In the genomic region with DNA sequence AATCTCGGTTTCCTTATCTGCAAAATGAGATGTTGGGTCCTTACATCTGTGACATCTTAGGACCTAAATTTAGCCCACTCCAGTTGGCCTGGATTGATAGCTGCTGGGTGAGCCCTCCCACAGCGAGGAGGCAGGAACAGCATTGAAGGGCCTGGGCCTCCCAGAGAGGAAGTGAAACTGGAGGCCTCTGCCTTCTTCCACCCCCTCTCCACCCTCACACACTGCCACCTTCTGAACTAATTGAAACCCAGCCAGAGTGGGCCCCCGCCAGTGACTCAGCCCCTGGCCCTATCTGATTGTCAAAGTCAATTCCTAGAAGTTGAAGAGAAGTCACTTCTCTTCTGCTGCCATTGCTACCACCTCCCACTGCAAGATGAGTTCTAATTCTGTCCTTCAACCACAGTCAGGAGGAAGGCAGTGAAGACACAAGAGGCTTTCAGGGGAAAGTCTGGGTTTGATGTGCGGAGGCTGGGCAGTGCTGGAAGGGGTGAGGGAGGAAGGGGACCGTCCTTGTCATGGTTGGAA, we compare ENCODE assay signal across 7 cellular contexts. TPM values are rescaled to one million over a fixed set of nuclear protein-coding genes. Genes with fewer than 3 reads are reported as not detected.
DNase-seq lines count a peak whose midpoint lies in the region; ATAC-seq, FAIRE-seq and TF ChIP-seq lines count a peak whose summit lies in the region.

No MANE protein-coding gene starts in this region.

- H4K20me1 ChIP-seq in K562 (replicated peaks; ENCODE audit: control insufficient read depth, insufficient read depth, low read length) = 0 out of 2 replicates have a peak, but pooled peaks cover 3% of the 10 kb centered on the region

- peak; percentile 83; the same call in 1 of the 2 replicates for TF ChIP-seq EP300 in K562 (IDR thresholded peaks at IDR 0.05; ENCODE audit: low read length)

- no peaks in the 10 kb centered on the region for H3K9me1 ChIP-seq in K562 (ENCODE audit: control insufficient read depth, insufficient read depth, low read length)

- H3K9me3 ChIP-seq in K562 (replicated peaks; ENCODE audit: control insufficient read depth, insufficient read depth, low read depth, low read length) (no peaks in the 10 kb centered on the region), spleen (no peaks in the 10 kb centered on the region)

- intact Hi-C loops in K562 (cut with micrococcal nuclease) (no loop called here), spleen (cut with DNase I; ENCODE audit: low total_unique reads) (no loop called here)

- H3K79me2 ChIP-seq in K562 (ENCODE audit: control insufficient read depth, insufficient read depth, low read length) = no peaks in the 10 kb centered on the region

- H3K36me3 ChIP-seq in K562 (ENCODE audit: control insufficient read depth, insufficient read depth, low read length) (no peaks in the 10 kb centered on the region), spleen (no peaks in the 10 kb centered on the region), H7 (replicated peaks; ENCODE audit: control insufficient read depth, insufficient read depth, low read length) (no peaks in the 10 kb centered on the region)

- ATAC-seq in HG03175 (IDR thresholded peaks at IDR 0.05; ENCODE audit: unreplicated experiment) (peak; percentile 84), K562 (peak; percentile 99)

- H3K4me2 ChIP-seq in K562 (ENCODE audit: insufficient read depth, low read length) = peak overlapping the region; percentile 39

- peak overlapping the region in 1 of 2 experiments; percentile 37; a peak in 1 of 4 replicates for H3K9ac ChIP-seq in K562 (ENCODE audit: insufficient read depth in 1 of 2, low read depth in 2 of 2, low read length in 2 of 2)

- H3K27me3 ChIP-seq in K562 (ENCODE audit: control insufficient read depth in 2 of 2, insufficient read depth in 2 of 2, low read length in 2 of 2) (no peaks in the 10 kb centered on the region; a peak in 2 of 5 replicates), spleen (replicated peaks in 1 of 7) (no peaks in the 10 kb centered on the region), H7 (ENCODE audit: control insufficient read depth, insufficient read depth, low read length) (no peaks in the 10 kb centered on the region; the same call in 1 of the 2 replicates)

- H3K27ac ChIP-seq in K562 (ENCODE audit: extremely low read depth, low read depth, low read length) (peak overlapping the region; percentile 51; the same call in 2 of the 3 replicates), spleen (peak overlapping the region in 7 of 8 donors; percentile 39 to 81 (median 78))

- CTCF ChIA-PET in K562 (lab: Yijun Ruan, JAX; ENCODE audit: low intra/inter-chr PET ratio) = no interaction called here

- H2AFZ ChIP-seq in K562 (ENCODE audit: low read depth, low read length) = no peak overlapping the region

- in situ Hi-C loops in K562 (cut with MboI) = no loop called here

- H3K4me1 ChIP-seq in K562 (replicated peaks in 1 of 2; ENCODE audit: control insufficient read depth in 2 of 2, insufficient read depth in 2 of 2, low read length in 2 of 2) (peaks cover 16 to 19% of the 10 kb centered on the region in 2 experiments), spleen (peaks cover 15 to 95% (median 59%) of the 10 kb centered on the region in 6 donors)

- POLR2A ChIA-PET in K562 (lab: Yijun Ruan, JAX) = interaction anchor here (0.6 to 1.0 kb wide), 2 partner anchors 9 to 806 kb away, joined by 3 read pairs; no protein-coding TSS in a partner anchor

- TF ChIP-seq RAD21 in K562 (CRISPR knock-in tag; conservative IDR thresholded peaks at IDR 0.05 in 1 of 2, IDR thresholded peaks at IDR 0.05 in 1 of 2) = peak; percentile 33 to 62; a peak in 3 of 4 replicates

- no peak for TF ChIP-seq POLR2A in K562 (conservative IDR thresholded peaks at IDR 0.05)
- TF ChIP-seq POLR2A in spleen (IDR thresholded peaks at IDR 0.05) = no peak

- no peak overlapping the region for H3K4me3 ChIP-seq in K562
- H3K4me3 ChIP-seq in spleen = peak overlapping the region in 1 of 8 donors; percentile 16
- H3K4me3 ChIP-seq in H7 (ENCODE audit: insufficient read depth, low read depth, low read length) = no peak overlapping the region

- BruUV-seq in K562 (replicated peaks; lab: Mats Ljungman, UMichigan) = no TSS peak

- peak; percentile 99 for FAIRE-seq in K562 (lab: Jason Lieb, UNC)

- DNase-seq in GM19240 (ENCODE audit: insufficient read length, low spot score) (peak; percentile 52), T-helper 2 cell (peak in 3 of 5 experiments; percentile 24 to 96 (median 78)), K562 (ENCODE audit: extremely low read depth in 1 of 4, low spot score in 3 of 4) (peak; percentile 86 to 93 (median 89)), spleen (peak; percentile 91), H7 (no peak), cerebellum (ENCODE audit: low spot score) (no peak)

- TF ChIP-seq CTCF in K562 (IDR thresholded peaks at IDR 0.05 in 2 of 3, conservative IDR thresholded peaks at IDR 0.05 in 1 of 3; ENCODE audit: insufficient read depth in 2 of 3, low read depth in 1 of 3, low read length in 3 of 3) (peak; percentile 14 to 36 (median 19); a peak in 2 of 6 replicates), spleen (IDR thresholded peaks at IDR 0.05 in 8 of 11, conservative IDR thresholded peaks at IDR 0.05 in 3 of 11) (no peak)

- WGBS in K562 (ENCODE audit: insufficient coverage, low coverage, missing lambda C conversion rate) = 2% methylated on average over 5 of the region's 5 CpGs
- 9 to 26% (median 11%) methylated on average over 5 of the region's 5 CpGs for WGBS in spleen, 5 donors

TF ChIP-seq in K562, 482 proteins besides CTCF, POLR2A, EP300 and RAD21 (continues in another document):
- TF ChIP-seq ELF1 (tag; IDR thresholded peaks at IDR 0.05) (peak; percentile 77), BMI1 (IDR thresholded peaks at IDR 0.05; ENCODE audit: low read length) (0 out of 2 replicates have a peak, but pooled peaks have one; percentile 45), ZNF134 (CRISPR knock-in tag; conservative IDR thresholded peaks at IDR 0.05) (peak; percentile 49; the same call in 1 of the 2 replicates), KLF16 (IDR thresholded peaks at IDR 0.05) (peak; percentile 92), POLR2AphosphoS5 (IDR thresholded peaks at IDR 0.05; ENCODE audit: control insufficient read depth, insufficient read depth, low read depth, low read length) (peak; percentile 73; the same call in 1 of the 2 replicates), RBM15 (IDR thresholded peaks at IDR 0.05; ENCODE audit: insufficient read depth, low read length) (no peak), MAFG (tag; conservative IDR thresholded peaks at IDR 0.05) (peak; percentile 70), SAFB (IDR thresholded peaks at IDR 0.05; ENCODE audit: borderline replicate concordance, low read depth, low read length) (no peak)
- TF ChIP-seq, protein P1, sequence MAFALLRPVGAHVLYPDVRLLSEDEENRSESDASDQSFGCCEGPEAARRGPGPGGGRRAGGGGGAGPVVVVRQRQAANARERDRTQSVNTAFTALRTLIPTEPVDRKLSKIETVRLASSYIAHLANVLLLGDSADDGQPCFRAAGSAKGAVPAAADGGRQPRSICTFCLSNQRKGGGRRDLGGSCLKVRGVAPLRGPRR (CRISPR knock-in tag; IDR thresholded peaks at IDR 0.05) = no peak
- TF ChIP-seq, protein P2, sequence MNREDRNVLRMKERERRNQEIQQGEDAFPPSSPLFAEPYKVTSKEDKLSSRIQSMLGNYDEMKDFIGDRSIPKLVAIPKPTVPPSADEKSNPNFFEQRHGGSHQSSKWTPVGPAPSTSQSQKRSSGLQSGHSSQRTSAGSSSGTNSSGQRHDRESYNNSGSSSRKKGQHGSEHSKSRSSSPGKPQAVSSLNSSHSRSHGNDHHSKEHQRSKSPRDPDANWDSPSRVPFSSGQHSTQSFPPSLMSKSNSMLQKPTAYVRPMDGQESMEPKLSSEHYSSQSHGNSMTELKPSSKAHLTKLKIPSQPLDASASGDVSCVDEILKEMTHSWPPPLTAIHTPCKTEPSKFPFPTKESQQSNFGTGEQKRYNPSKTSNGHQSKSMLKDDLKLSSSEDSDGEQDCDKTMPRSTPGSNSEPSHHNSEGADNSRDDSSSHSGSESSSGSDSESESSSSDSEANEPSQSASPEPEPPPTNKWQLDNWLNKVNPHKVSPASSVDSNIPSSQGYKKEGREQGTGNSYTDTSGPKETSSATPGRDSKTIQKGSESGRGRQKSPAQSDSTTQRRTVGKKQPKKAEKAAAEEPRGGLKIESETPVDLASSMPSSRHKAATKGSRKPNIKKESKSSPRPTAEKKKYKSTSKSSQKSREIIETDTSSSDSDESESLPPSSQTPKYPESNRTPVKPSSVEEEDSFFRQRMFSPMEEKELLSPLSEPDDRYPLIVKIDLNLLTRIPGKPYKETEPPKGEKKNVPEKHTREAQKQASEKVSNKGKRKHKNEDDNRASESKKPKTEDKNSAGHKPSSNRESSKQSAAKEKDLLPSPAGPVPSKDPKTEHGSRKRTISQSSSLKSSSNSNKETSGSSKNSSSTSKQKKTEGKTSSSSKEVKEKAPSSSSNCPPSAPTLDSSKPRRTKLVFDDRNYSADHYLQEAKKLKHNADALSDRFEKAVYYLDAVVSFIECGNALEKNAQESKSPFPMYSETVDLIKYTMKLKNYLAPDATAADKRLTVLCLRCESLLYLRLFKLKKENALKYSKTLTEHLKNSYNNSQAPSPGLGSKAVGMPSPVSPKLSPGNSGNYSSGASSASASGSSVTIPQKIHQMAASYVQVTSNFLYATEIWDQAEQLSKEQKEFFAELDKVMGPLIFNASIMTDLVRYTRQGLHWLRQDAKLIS (CRISPR knock-in tag; IDR thresholded peaks at IDR 0.05) = no peak

RNA-seq across cellular contexts. Expression of a gene that starts 55.2 kb away (rescaled TPM):
- total RNA-seq in K562 (2011; cell fraction: chromatin; rRNA removed; ENCODE audit: low replicate concordance) = 11.0 and 26.4 TPM in 2 replicates
- 6.4 and 7.7 TPM in 2 replicates for total RNA-seq in K562 (2011; cell fraction: nucleolus; rRNA removed)
- total RNA-seq in K562 (2011; cell fraction: nucleoplasm; rRNA removed) = 8.4 and 9.9 TPM in 2 replicates
- 8.0 and 11.4 TPM in 2 replicates for total RNA-seq in K562 (2014; rRNA removed)
- 6.1 and 6.9 TPM in 2 replicates for total RNA-seq in K562 (2014; rRNA removed; fragmentation: Illumina TruSeq; extraction: Trizol)
- total RNA-seq in K562 (2015; rRNA removed; fragmentation: Illumina TruSeq; extraction: Trizol) = 7.9 and 8.4 TPM in 2 replicates
- total RNA-seq in K562 (2021) = 19.0 and 19.7 TPM in 2 replicates
- 12.1 and 27.8 TPM in 2 replicates for polyA plus RNA-seq in K562 (2011; rRNA removed)
- polyA plus RNA-seq in K562 (2011; cell fraction: cytosol; rRNA removed) = 20.4 and 25.6 TPM in 2 replicates
- 13.6 and 24.6 TPM in 2 replicates for polyA plus RNA-seq in K562 (2011; cell fraction: nucleus; rRNA removed)
- polyA plus RNA-seq in K562 (2012) = 8.5 and 12.5 TPM in 2 replicates
- polyA plus RNA-seq in K562 (2014; fragmentation: Illumina TruSeq; extraction: Trizol) = 12.5 and 12.9 TPM in 2 replicates
- polyA plus RNA-seq in K562 (2014; fragmentation: Nextera tagmentation; extraction: Ambion mirVana) = 1 to 10 TPM; 3.1 to 3.5 TPM
- polyA plus RNA-seq in K562 (2014; rRNA removed) = 9.5 and 13.1 TPM in 2 replicates
- 24.9 and 49.3 TPM in 2 replicates for polyA minus RNA-seq in K562 (2011; rRNA and poly(A)+ RNA removed)
- polyA minus RNA-seq in K562 (2011; cell fraction: cytosol; rRNA and poly(A)+ RNA removed) = 10.0 and 18.9 TPM in 2 replicates
- 4.8 and 27.3 TPM in 2 replicates for polyA minus RNA-seq in K562 (2011; cell fraction: nucleus; rRNA and poly(A)+ RNA removed)
- 10 to 100 TPM; 32.8 to 71.3 (median 55.0) TPM for total RNA-seq in spleen
- 10 to 100 TPM; 11.2 to 19.7 (median 11.6) TPM for polyA plus RNA-seq in spleen
- 17.1 and 17.6 TPM in 2 replicates for total RNA-seq in H7 (2014; rRNA removed; shearing (Covaris generic))
- total RNA-seq in cerebellum = 18.9 TPM

Comparison
In these comparisons a context has a peak if more than half of its experiments do, and no peak if none do; other contexts are left out.
1. DNase-seq: peak in GM19240 (single experiment), T-helper 2 cell (3 of 5), K562 (4 of 4) and spleen (single experiment); none in H7 (single experiment) and cerebellum (single experiment).
2. CTCF ChIP-seq: peak in K562 (3 of 3); none in spleen (0 of 11).